11 cellular contexts compared by ENCODE assay signal in the genomic region with DNA sequence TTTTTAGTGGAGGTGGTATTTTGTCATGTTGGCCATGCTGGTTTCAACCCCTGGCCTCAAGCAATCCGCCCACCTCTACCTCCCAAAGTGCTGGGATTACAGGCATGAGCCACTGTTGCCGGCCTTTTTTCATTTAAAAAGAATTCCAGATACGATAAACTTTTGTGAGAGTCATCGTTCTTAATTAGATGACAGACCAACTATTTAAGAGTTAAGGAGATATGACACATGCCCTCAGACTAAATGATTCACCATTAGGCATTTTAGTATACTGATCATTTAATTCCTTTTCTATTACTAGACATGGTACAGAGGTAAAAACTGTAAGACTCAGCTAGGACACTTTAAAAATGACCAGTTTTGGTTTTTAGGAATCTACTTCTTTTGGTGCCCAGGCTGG. TPM values are rescaled to one million over a fixed set of nuclear protein-coding genes. Genes with fewer than 3 reads are reported as not detected.
DNase-seq lines count a peak whose midpoint lies in the region; ATAC-seq and TF ChIP-seq lines count a peak whose summit lies in the region.
"Had no signal": no experiment of that assay in that cellular context is flagged by ENCODE, and none has a peak within 500 bp of the region (broad histone marks: within the 10 kb centered on the region; RNA-seq: fewer than 3 reads in every experiment).

No MANE protein-coding gene starts in this region.

- H3K27ac Mint-ChIP-seq in activated T-cell treated with anti-CD3 and anti-CD28 coated beads, Interleukin-2, amount 50 U/mL, for 24 hours = no peak overlapping the region

- H3K4me3 ChIP-seq in RWPE2 (ENCODE audit: severe bottlenecking) = no peak overlapping the region
- peak overlapping the region; percentile 10 for H3K4me3 ChIP-seq in fibroblast of mammary gland (ENCODE audit: control insufficient read depth, low read depth, low read length)
- no peak overlapping the region for H3K4me3 ChIP-seq in stomach

- no peak for DNase-seq in activated T-cell treated with anti-CD3 and anti-CD28 coated beads, Interleukin-2, amount 50 U/mL, for 24 hours
- no peak for DNase-seq in activated T-cell treated with anti-CD3 and anti-CD28 coated beads, Interleukin-2, amount 50 U/mL, for 48 hours
- DNase-seq in RWPE2 (ENCODE audit: low spot score) (no peak), fibroblast of mammary gland (ENCODE audit: low read depth) (peak; percentile 90), stomach (no peak), NCI-H524 treated with DMSO at 0.1 percent for 48 hours (lab: John Stamatoyannopoulos, UW) (no peak), hypothalamus (lab: John Stamatoyannopoulos, UW) (no peak)
- DNase-seq: BE2C, NCI-H526 had no signal

- TF ChIP-seq CTCF in RWPE2 (IDR thresholded peaks at IDR 0.05; ENCODE audit: poor library complexity, severe bottlenecking) (no peak), fibroblast of mammary gland (conservative IDR thresholded peaks at IDR 0.05; ENCODE audit: control insufficient read depth, insufficient read depth, low read depth, low read length) (no peak), stomach (IDR thresholded peaks at IDR 0.05) (no peak)

- H3K27ac ChIP-seq in RWPE2 (ENCODE audit: poor library complexity, severe bottlenecking) = peak overlapping the region; percentile 91
- peak overlapping the region in 4 of 5 donors; percentile 61 to 91 (median 69) for H3K27ac ChIP-seq in stomach

- ATAC-seq in RWPE2 (ENCODE audit: low read depth) = peak; percentile 69
- ATAC-seq in GM21526 (IDR thresholded peaks at IDR 0.05; ENCODE audit: low FRiP score, unreplicated experiment) = no peak

- no peaks in the 10 kb centered on the region for H3K27me3 ChIP-seq in RWPE2 (ENCODE audit: insufficient read depth, poor library complexity, severe bottlenecking)
- H3K27me3 ChIP-seq in stomach = no peaks in the 10 kb centered on the region
- H3K27me3 ChIP-seq: BE2C had no signal

- H3K4me1 Mint-ChIP-seq in activated T-cell treated with anti-CD3 and anti-CD28 coated beads, Interleukin-2, amount 50 U/mL, for 24 hours (ENCODE audit: low read depth) = peaks cover 81% of the 10 kb centered on the region

- H3K36me3 ChIP-seq in RWPE2 (ENCODE audit: low read depth) (peaks cover 6% of the 10 kb centered on the region; the same call in 1 of the 2 replicates), stomach (peaks cover 0 to 7% (median 5%) of the 10 kb centered on the region in 4 donors)
- H3K36me3 ChIP-seq: BE2C had no signal

- H3K9me3 Mint-ChIP-seq in activated T-cell treated with anti-CD3 and anti-CD28 coated beads, Interleukin-2, amount 50 U/mL, for 24 hours = no peaks in the 10 kb centered on the region
- H3K9me3 Mint-ChIP-seq: brain had no signal

- no peak for TF ChIP-seq POLR2A in stomach (IDR thresholded peaks at IDR 0.05)

- H3K4me1 ChIP-seq in RWPE2 (ENCODE audit: insufficient read depth, poor library complexity, severe bottlenecking) (peaks cover 34% of the 10 kb centered on the region), stomach (peaks cover 30 to 82% (median 55%) of the 10 kb centered on the region in 4 donors)
- H3K4me1 ChIP-seq: BE2C had no signal

- no peaks in the 10 kb centered on the region for H3K27me3 Mint-ChIP-seq in activated T-cell treated with anti-CD3 and anti-CD28 coated beads, Interleukin-2, amount 50 U/mL, for 24 hours

- intact Hi-C loops in stomach (cut with DNase I; ENCODE audit: low total_unique reads) = no loop called here

- no peak for TF ChIP-seq EP300 in stomach (IDR thresholded peaks at IDR 0.05)

- peaks cover 34% of the 10 kb centered on the region for H3K36me3 Mint-ChIP-seq in activated T-cell treated with anti-CD3 and anti-CD28 coated beads, Interleukin-2, amount 50 U/mL, for 24 hours (ENCODE audit: low read depth)

- WGBS in stomach, 5 donors = 82 to 90% (median 85%) methylated on average over 4 of the region's 4 CpGs

- peak overlapping the region; percentile 99 for H3K4me3 Mint-ChIP-seq in activated T-cell treated with anti-CD3 and anti-CD28 coated beads, Interleukin-2, amount 50 U/mL, for 24 hours

- H3K9me3 ChIP-seq in RWPE2 (ENCODE audit: severe bottlenecking) (no peaks in the 10 kb centered on the region), stomach (no peaks in the 10 kb centered on the region)
- H3K9me3 ChIP-seq: BE2C had no signal

RNA-seq across cellular contexts. Expression of a gene that starts 2.4 kb away (rescaled TPM):
- total RNA-seq in stomach = 100 to 1,000 TPM in 1 of 5 donors, 10 to 100 TPM in 4; 17.7 to 150 (median 56.6) TPM
- polyA plus RNA-seq in stomach = 10 to 100 TPM; 13.0 to 15.6 (median 13.6) TPM

RNA-seq across cellular contexts. Expression of a gene that starts 5.4 kb away (rescaled TPM):
- total RNA-seq in stomach = 10 to 100 TPM; 25.8 to 98.6 (median 61.0) TPM
- polyA plus RNA-seq in stomach = 10 to 100 TPM in 1 of 3 donors, 1 to 10 TPM in 2; 6.4 to 10.6 (median 7.2) TPM

RNA-seq across cellular contexts. Expression of a gene that starts 46.7 kb away (rescaled TPM):
- 10 to 100 TPM in 4 of 5 donors, 1 to 10 TPM in 1; 7.0 to 44.2 (median 13.8) TPM for total RNA-seq in stomach
- 10 to 100 TPM in 1 of 3 donors, 1 to 10 TPM in 2; 7.8 to 11.5 (median 9.8) TPM for polyA plus RNA-seq in stomach
